8 cellular contexts compared by ENCODE assay signal in the genomic region with DNA sequence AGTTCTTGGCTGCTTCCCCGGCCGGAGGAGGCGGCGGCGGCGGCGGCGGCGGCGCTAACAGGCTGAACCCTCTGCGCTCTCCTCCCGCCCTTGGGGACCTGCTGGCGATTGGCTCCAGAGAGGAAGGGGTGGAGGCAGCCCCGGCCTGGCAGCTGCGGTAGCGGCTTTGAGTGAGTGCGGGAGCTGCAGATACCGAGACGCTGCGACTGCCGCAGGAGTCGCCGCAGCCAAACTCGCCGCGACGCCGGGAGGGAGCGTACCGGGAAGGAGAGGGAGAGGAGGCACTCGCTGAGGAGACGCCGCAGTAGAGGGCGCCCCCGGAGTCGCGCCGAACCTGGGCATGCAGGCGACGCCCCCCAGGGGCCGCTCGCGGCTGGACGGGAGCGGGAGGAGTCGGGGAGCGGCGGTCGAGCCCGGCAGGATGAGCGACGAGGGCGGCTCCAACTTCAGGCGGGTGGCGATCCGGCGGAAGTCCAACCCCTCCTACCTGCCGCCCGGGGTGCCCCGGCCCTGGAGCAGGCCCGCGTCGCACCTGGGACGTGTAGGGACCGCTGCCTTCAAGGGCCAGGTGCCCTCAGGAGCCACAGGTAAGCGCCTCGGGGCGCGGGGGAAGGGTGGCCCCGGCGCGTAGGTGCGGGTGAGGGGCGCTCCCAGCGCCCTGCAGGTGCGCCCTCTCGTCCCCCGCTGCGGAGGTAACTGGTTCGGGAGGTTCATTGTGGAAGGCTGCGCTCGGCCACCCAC. TPM values are rescaled to one million over a fixed set of nuclear protein-coding genes. Genes with fewer than 3 reads are reported as not detected.
DNase-seq lines count a peak whose midpoint lies in the region; ATAC-seq, FAIRE-seq and TF ChIP-seq lines count a peak whose summit lies in the region.

A gene (plus strand): TSS at position 186 of the 741 bp plus-strand sequence.

- H2AFZ ChIP-seq in HepG2 (ENCODE audit: low read length), result peak within 1 kb of the TSS; percentile 33

- CTCF ChIA-PET in WTC11 (lab: Charles Lee), result interaction anchor here (0.6 to 1.6 kb wide), 2 partner anchors 32 to 55 kb away, joined by 3 to 4 read pairs; no protein-coding TSS in a partner anchor
- CTCF ChIA-PET in HepG2 (lab: Yijun Ruan, JAX; ENCODE audit: low intra/inter-chr PET ratio, low total read pairs), result no interaction called here

- H3K9me3 ChIP-seq in HepG2 (ENCODE audit: low read length), result no peaks in the 10 kb centered on the region

- H3K36me3 ChIP-seq in HepG2 (replicated peaks in 1 of 2; ENCODE audit: control insufficient read depth in 1 of 2, insufficient read depth in 2 of 2, low read length in 2 of 2), result no peaks in the 10 kb centered on the region

- H3K79me2 ChIP-seq in HepG2 (ENCODE audit: insufficient read depth, low read length), result no peaks in the 10 kb centered on the region

- no peaks in the 10 kb centered on the region for H3K9me3 Mint-ChIP-seq in WTC11

- peak; percentile 84 for ATAC-seq in HG03196 (IDR thresholded peaks at IDR 0.05; ENCODE audit: unreplicated experiment)
- ATAC-seq in WTC11, result peak; percentile 76
- ATAC-seq in HepG2, result peak; percentile 93

- peaks cover 0 to 8% of the 10 kb centered on the region in 2 experiments; a peak in 1 of 5 replicates for H3K27me3 ChIP-seq in HepG2 (ENCODE audit: control insufficient read depth in 1 of 2, insufficient read depth in 2 of 2, low read length in 2 of 2)

- peaks cover 23% of the 10 kb centered on the region for H3K4me1 ChIP-seq in HepG2 (ENCODE audit: insufficient read depth, low read length)

- POLR2A ChIA-PET in WTC11 (lab: Charles Lee) (interaction anchor here (0.8 to 0.9 kb wide), 3 partner anchors 49 to 356 kb away, joined by 3 to 4 read pairs (median 3); a partner anchor contains a TSS), HepG2 (lab: Yijun Ruan, JAX) (interaction anchor here (1.5 kb wide), 2 partner anchors 9 to 356 kb away, joined by 4 to 7 read pairs; a partner anchor contains a TSS)

- no peak within 1 kb of the TSS for H3K27ac ChIP-seq in HepG2 (ENCODE audit: extremely low read length, insufficient read depth, low read length)

- peaks cover 59% of the 10 kb centered on the region for H3K4me1 Mint-ChIP-seq in WTC11

- DNase-seq in C1 segment of cervical spinal cord (lab: John Stamatoyannopoulos, UW) (peak; percentile 22 to 80 (median 58)), GM19238 (ENCODE audit: insufficient read length, low spot score) (peak; percentile 74), NCI-H2196 (lab: John Stamatoyannopoulos, UW; ENCODE audit: unreplicated experiment) (peak; percentile 89), WTC11 (ENCODE audit: low spot score) (peak; percentile 91), ecto neural progenitor cell (ENCODE audit: low spot score) (peak; percentile 96), HepG2 (ENCODE audit: low spot score) (peak; percentile 69)
- DNase-seq in stimulated activated CD4-positive, alpha-beta T cell treated with anti-CD3 and anti-CD28 coated beads, Interleukin-1b, Interleukin-23, amount 100 ng/mL, for 48 hours, result peak; percentile 57

- H3K9ac ChIP-seq in HepG2 (ENCODE audit: insufficient read depth, low read depth, low read length), result peak within 1 kb of the TSS; percentile 51; the same call in 1 of the 2 replicates

- peaks cover 14% of the 10 kb centered on the region for H3K36me3 Mint-ChIP-seq in WTC11

- under 1% methylated on average over 25 of the region's 82 CpGs for WGBS in HepG2 (ENCODE audit: low lambda C conversion rate)

- no peaks in the 10 kb centered on the region for H4K20me1 ChIP-seq in HepG2 (ENCODE audit: insufficient read depth, low read length)

- H3K27me3 Mint-ChIP-seq in WTC11 (ENCODE audit: low read depth), result no peaks in the 10 kb centered on the region

- peak within 1 kb of the TSS; percentile 94 for H3K4me3 Mint-ChIP-seq in WTC11

- no peak for TF ChIP-seq EP300 in HepG2 (IDR thresholded peaks at IDR 0.05; ENCODE audit: low read depth in 2 of 2, low read length in 2 of 2)
- no peak for TF ChIP-seq EP300 in HepG2 (CRISPR knock-in tag; IDR thresholded peaks at IDR 0.05; ENCODE audit: borderline replicate concordance)

- peak; percentile 70; the same call in 1 of the 2 replicates for TF ChIP-seq RAD21 in HepG2 (CRISPR knock-in tag; IDR thresholded peaks at IDR 0.05)

- in situ Hi-C loops in HepG2 (cut with HindIII; ENCODE audit: extremely low pct_ligation_motif_present, low pct_unique_long_range_greater_than_20kb), result no loop called here

- intact Hi-C loops in HepG2 (cut with micrococcal nuclease; ENCODE audit: unreplicated experiment), result loop anchor here (2.0 to 10.0 kb wide), 3 partner anchors 19 to 275 kb away; a partner anchor contains a TSS

- H3K4me3 ChIP-seq in HepG2 (replicated peaks in 1 of 3; ENCODE audit: insufficient read depth in 1 of 3, low read depth in 2 of 3, low read length in 3 of 3), result peak within 1 kb of the TSS; percentile 86 to 92 (median 87)

- peak; percentile 35; the same call in 1 of the 2 replicates for TF ChIP-seq CTCF in WTC11 (IDR thresholded peaks at IDR 0.05)
- TF ChIP-seq CTCF in HepG2 (CRISPR knock-in tag; IDR thresholded peaks at IDR 0.05), result peak; percentile 77

- TF ChIP-seq POLR2A in HepG2 (IDR thresholded peaks at IDR 0.05; ENCODE audit: insufficient read depth in 1 of 2, low read depth in 2 of 2, low read length in 2 of 2), result no peak

- peak within 1 kb of the TSS; percentile 99 for H3K27ac Mint-ChIP-seq in WTC11

- no TSS peak for BruUV-seq in HepG2 (replicated peaks; lab: Mats Ljungman, UMichigan)

- no peak for FAIRE-seq in HepG2 (lab: Jason Lieb, UNC)

- H3K4me2 ChIP-seq in HepG2 (ENCODE audit: low read depth, low read length), result peak within 1 kb of the TSS; percentile 99

TF ChIP-seq in WTC11, 78 proteins besides CTCF, POLR2A, EP300 and RAD21 (continues in another document):
- TF ChIP-seq NFATC4 (CRISPR knock-in tag; IDR thresholded peaks at IDR 0.05) (no peak), NR1H2 (CRISPR knock-in tag; IDR thresholded peaks at IDR 0.05) (no peak), ZNF671 (CRISPR knock-in tag; IDR thresholded peaks at IDR 0.05) (no peak)
- TF ChIP-seq, protein P1, sequence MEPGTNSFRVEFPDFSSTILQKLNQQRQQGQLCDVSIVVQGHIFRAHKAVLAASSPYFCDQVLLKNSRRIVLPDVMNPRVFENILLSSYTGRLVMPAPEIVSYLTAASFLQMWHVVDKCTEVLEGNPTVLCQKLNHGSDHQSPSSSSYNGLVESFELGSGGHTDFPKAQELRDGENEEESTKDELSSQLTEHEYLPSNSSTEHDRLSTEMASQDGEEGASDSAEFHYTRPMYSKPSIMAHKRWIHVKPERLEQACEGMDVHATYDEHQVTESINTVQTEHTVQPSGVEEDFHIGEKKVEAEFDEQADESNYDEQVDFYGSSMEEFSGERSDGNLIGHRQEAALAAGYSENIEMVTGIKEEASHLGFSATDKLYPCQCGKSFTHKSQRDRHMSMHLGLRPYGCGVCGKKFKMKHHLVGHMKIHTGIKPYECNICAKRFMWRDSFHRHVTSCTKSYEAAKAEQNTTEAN (CRISPR knock-in tag; IDR thresholded peaks at IDR 0.05), result no peak; the same call in 1 of the 2 replicates

TF ChIP-seq in HepG2, 621 proteins besides CTCF, POLR2A, EP300 and RAD21 (continues in another document):
- TF ChIP-seq PRMT3 (CRISPR knock-in tag; IDR thresholded peaks at IDR 0.05; ENCODE audit: borderline replicate concordance, low read depth), result 0 out of 2 replicates have a peak, but pooled peaks have one; percentile 66
- no peak for TF ChIP-seq NKX3-1 (CRISPR knock-in tag; IDR thresholded peaks at IDR 0.05)
- no peak for TF ChIP-seq ZNF367 (CRISPR knock-in tag; IDR thresholded peaks at IDR 0.05; ENCODE audit: borderline replicate concordance)
- TF ChIP-seq POLR2G (IDR thresholded peaks at IDR 0.05; ENCODE audit: low read depth, low read length), result peak; percentile 38; the same call in 1 of the 2 replicates
- TF ChIP-seq ZNF781 (CRISPR knock-in tag; IDR thresholded peaks at IDR 0.05; ENCODE audit: borderline replicate concordance, not compliant biosample characterization), result no peak
- no peak for TF ChIP-seq NFE2L1 (CRISPR knock-in tag; IDR thresholded peaks at IDR 0.05; ENCODE audit: borderline replicate concordance)

RNA-seq across cellular contexts. Expression of the gene that starts here (rescaled TPM):
- total RNA-seq in WTC11 (2021), result 32.8 to 39.7 TPM (median 35.7 TPM) in 3 replicates
- total RNA-seq in HepG2 (2016; rRNA removed; fragmentation: Illumina TruSeq; extraction: Trizol), result 4.6 and 5.3 TPM in 2 replicates
- total RNA-seq in HepG2 (2016; cell fraction: cytosol; rRNA removed; fragmentation: Illumina TruSeq; extraction: Trizol; ENCODE audit: low read depth), result 9.9 and 11.4 TPM in 2 replicates
- total RNA-seq in HepG2 (2016; cell fraction: insoluble cytoplasmic fraction; rRNA removed; fragmentation: Illumina TruSeq; extraction: Trizol), result 4.6 and 5.5 TPM in 2 replicates
- total RNA-seq in HepG2 (2016; cell fraction: membrane; rRNA removed; fragmentation: Illumina TruSeq; extraction: Trizol), result 4.0 and 5.2 TPM in 2 replicates
- 7.1 and 8.1 TPM in 2 replicates for total RNA-seq in HepG2 (2016; cell fraction: nucleus; rRNA removed; fragmentation: Illumina TruSeq; extraction: Trizol)
- 4.7 and 6.6 TPM in 2 replicates for polyA plus RNA-seq in HepG2 (2011; rRNA removed)
- polyA plus RNA-seq in HepG2 (2011; cell fraction: cytosol; rRNA removed), result 2.0 and 2.4 TPM in 2 replicates
- 6.0 and 6.1 TPM in 2 replicates for polyA plus RNA-seq in HepG2 (2011; cell fraction: nucleus; rRNA removed)
- polyA plus RNA-seq in HepG2 (2012), result 4.3 and 6.2 TPM in 2 replicates
- 0.24 and 0.28 TPM in 2 replicates for polyA plus RNA-seq in HepG2 (2016; cell fraction: cytosol; fragmentation: Illumina TruSeq; extraction: Trizol; ENCODE audit: low read depth)
- polyA plus RNA-seq in HepG2 (2016; cell fraction: insoluble cytoplasmic fraction; fragmentation: Illumina TruSeq; extraction: Trizol; ENCODE audit: low read depth), result 1.4 and 2.2 TPM in 2 replicates
- 0.51 and 0.76 TPM in 2 replicates for polyA plus RNA-seq in HepG2 (2016; cell fraction: membrane; fragmentation: Illumina TruSeq; extraction: Trizol; ENCODE audit: low read depth)
- polyA plus RNA-seq in HepG2 (2016; cell fraction: nucleus; fragmentation: Illumina TruSeq; extraction: Trizol; ENCODE audit: insufficient read depth, low read depth), result 2.9 and 3.8 TPM in 2 replicates
- 6.9 and 9.3 TPM in 2 replicates for polyA minus RNA-seq in HepG2 (2011; rRNA and poly(A)+ RNA removed; ENCODE audit: low replicate concordance)
- polyA minus RNA-seq in HepG2 (2011; cell fraction: cytosol; rRNA and poly(A)+ RNA removed), result 13.8 and 18.8 TPM in 2 replicates
- 42.7 and 45.4 TPM in 2 replicates for polyA minus RNA-seq in HepG2 (2011; cell fraction: nucleus; rRNA and poly(A)+ RNA removed)
